In the genomic region with DNA sequence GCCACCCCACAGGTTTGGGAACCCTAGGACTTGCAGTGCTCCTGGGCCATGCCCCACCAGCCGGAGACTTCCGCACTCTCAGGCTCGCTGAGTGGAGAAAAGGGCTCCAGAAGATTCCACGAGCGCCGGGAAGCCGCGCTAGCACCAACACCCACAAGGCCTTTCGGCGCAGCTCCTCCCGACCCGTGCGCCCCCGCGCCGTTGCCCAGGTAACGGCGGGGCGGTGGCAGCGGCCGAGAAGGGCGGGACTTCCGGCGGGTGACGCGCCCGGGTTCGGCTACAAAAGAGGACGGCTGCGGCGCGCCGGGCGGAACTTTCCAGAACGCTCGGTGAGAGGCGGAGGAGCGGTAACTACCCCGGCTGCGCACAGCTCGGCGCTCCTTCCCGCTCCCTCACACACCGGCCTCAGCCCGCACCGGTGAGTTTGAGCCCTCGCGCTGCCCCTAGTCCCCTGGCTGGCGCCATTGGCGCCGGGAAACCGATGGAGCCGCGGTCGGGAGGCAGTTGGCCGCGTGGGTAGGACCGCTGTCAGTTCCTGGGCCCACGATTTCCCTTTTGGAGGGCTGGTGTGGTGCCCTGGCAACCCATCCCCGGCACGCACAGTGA, we compare ENCODE assay signal across 1 cellular context.
A peak's percentile ranks its signal among the peaks of the same experiment; 100 is the strongest.
TF ChIP-seq lines count a peak whose summit lies in the region.

A gene (plus strand): TSS at position 308 of the 606 bp plus-strand sequence. CDS start 1,212 bp downstream, outside the sequence.

TF ChIP-seq in K562, 482 proteins besides CTCF, POLR2A, EP300 and RAD21 (continued from another document and continues in another):
- TF ChIP-seq NFRKB (IDR thresholded peaks at IDR 0.05; ENCODE audit: low read depth) (no peak), NBN (IDR thresholded peaks at IDR 0.05; ENCODE audit: low read depth) (no peak), RUNX1 (IDR thresholded peaks at IDR 0.05; ENCODE audit: low read depth) (no peak), DPF2 (IDR thresholded peaks at IDR 0.05) (no peak), SP2 (IDR thresholded peaks at IDR 0.05; ENCODE audit: extremely low read depth, low read depth, low read length, poor library complexity, severe bottlenecking) (peak; percentile 40), ZNF766 (CRISPR knock-in tag; conservative IDR thresholded peaks at IDR 0.05) (no peak), TOE1 (IDR thresholded peaks at IDR 0.05; ENCODE audit: borderline replicate concordance) (peak; percentile 45; the same call in 1 of the 2 replicates), TOE1 (CRISPR knock-in tag; IDR thresholded peaks at IDR 0.05; ENCODE audit: borderline replicate concordance, low read depth) (no peak), SRSF9 (IDR thresholded peaks at IDR 0.05; ENCODE audit: borderline replicate concordance, low read depth, low read length) (no peak), MTA2 (IDR thresholded peaks at IDR 0.05; ENCODE audit: low read depth) (no peak), ZNF778 (CRISPR knock-in tag; IDR thresholded peaks at IDR 0.05) (no peak), ESRRA (IDR thresholded peaks at IDR 0.05; ENCODE audit: borderline replicate concordance, low read depth) (peak; percentile 25; the same call in 1 of the 2 replicates), SMARCA5 (IDR thresholded peaks at IDR 0.05) (no peak), SRSF3 (IDR thresholded peaks at IDR 0.05; ENCODE audit: insufficient read depth, low read length) (no peak), FOS (IDR thresholded peaks at IDR 0.05; ENCODE audit: extremely low read depth, insufficient read length) (no peak), ZNF143 (CRISPR knock-in tag; IDR thresholded peaks at IDR 0.05) (peak; percentile 71), RBM15 (IDR thresholded peaks at IDR 0.05; ENCODE audit: insufficient read depth, low read length) (no peak), KDM2B (CRISPR knock-in tag; IDR thresholded peaks at IDR 0.05) (no peak; the same call in 1 of the 2 replicates), MBD2 (IDR thresholded peaks at IDR 0.05; ENCODE audit: borderline replicate concordance, low read depth) (peak; percentile 67; the same call in 1 of the 2 replicates)
- TF ChIP-seq, protein P1, sequence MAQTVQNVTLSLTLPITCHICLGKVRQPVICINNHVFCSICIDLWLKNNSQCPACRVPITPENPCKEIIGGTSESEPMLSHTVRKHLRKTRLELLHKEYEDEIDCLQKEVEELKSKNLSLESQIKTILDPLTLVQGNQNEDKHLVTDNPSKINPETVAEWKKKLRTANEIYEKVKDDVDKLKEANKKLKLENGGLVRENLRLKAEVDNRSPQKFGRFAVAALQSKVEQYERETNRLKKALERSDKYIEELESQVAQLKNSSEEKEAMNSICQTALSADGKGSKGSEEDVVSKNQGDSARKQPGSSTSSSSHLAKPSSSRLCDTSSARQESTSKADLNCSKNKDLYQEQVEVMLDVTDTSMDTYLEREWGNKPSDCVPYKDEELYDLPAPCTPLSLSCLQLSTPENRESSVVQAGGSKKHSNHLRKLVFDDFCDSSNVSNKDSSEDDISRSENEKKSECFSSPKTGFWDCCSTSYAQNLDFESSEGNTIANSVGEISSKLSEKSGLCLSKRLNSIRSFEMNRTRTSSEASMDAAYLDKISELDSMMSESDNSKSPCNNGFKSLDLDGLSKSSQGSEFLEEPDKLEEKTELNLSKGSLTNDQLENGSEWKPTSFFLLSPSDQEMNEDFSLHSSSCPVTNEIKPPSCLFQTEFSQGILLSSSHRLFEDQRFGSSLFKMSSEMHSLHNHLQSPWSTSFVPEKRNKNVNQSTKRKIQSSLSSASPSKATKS (CRISPR knock-in tag; IDR thresholded peaks at IDR 0.05) = no peak
- TF ChIP-seq, protein P2, sequence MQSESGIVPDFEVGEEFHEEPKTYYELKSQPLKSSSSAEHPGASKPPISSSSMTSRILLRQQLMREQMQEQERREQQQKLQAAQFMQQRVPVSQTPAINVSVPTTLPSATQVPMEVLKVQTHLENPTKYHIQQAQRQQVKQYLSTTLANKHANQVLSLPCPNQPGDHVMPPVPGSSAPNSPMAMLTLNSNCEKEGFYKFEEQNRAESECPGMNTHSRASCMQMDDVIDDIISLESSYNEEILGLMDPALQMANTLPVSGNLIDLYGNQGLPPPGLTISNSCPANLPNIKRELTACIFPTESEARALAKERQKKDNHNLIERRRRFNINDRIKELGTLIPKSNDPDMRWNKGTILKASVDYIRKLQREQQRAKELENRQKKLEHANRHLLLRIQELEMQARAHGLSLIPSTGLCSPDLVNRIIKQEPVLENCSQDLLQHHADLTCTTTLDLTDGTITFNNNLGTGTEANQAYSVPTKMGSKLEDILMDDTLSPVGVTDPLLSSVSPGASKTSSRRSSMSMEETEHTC (IDR thresholded peaks at IDR 0.05) = no peak
- TF ChIP-seq, protein P3, sequence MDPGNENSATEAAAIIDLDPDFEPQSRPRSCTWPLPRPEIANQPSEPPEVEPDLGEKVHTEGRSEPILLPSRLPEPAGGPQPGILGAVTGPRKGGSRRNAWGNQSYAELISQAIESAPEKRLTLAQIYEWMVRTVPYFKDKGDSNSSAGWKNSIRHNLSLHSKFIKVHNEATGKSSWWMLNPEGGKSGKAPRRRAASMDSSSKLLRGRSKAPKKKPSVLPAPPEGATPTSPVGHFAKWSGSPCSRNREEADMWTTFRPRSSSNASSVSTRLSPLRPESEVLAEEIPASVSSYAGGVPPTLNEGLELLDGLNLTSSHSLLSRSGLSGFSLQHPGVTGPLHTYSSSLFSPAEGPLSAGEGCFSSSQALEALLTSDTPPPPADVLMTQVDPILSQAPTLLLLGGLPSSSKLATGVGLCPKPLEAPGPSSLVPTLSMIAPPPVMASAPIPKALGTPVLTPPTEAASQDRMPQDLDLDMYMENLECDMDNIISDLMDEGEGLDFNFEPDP (CRISPR knock-in tag; IDR thresholded peaks at IDR 0.05) = no peak
- TF ChIP-seq, protein P4, sequence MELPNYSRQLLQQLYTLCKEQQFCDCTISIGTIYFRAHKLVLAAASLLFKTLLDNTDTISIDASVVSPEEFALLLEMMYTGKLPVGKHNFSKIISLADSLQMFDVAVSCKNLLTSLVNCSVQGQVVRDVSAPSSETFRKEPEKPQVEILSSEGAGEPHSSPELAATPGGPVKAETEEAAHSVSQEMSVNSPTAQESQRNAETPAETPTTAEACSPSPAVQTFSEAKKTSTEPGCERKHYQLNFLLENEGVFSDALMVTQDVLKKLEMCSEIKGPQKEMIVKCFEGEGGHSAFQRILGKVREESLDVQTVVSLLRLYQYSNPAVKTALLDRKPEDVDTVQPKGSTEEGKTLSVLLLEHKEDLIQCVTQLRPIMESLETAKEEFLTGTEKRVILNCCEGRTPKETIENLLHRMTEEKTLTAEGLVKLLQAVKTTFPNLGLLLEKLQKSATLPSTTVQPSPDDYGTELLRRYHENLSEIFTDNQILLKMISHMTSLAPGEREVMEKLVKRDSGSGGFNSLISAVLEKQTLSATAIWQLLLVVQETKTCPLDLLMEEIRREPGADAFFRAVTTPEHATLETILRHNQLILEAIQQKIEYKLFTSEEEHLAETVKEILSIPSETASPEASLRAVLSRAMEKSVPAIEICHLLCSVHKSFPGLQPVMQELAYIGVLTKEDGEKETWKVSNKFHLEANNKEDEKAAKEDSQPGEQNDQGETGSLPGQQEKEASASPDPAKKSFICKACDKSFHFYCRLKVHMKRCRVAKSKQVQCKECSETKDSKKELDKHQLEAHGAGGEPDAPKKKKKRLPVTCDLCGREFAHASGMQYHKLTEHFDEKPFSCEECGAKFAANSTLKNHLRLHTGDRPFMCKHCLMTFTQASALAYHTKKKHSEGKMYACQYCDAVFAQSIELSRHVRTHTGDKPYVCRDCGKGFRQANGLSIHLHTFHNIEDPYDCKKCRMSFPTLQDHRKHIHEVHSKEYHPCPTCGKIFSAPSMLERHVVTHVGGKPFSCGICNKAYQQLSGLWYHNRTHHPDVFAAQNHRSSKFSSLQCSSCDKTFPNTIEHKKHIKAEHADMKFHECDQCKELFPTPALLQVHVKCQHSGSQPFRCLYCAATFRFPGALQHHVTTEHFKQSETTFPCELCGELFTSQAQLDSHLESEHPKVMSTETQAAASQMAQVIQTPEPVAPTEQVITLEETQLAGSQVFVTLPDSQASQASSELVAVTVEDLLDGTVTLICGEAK (IDR thresholded peaks at IDR 0.05) = peak; percentile 84
- TF ChIP-seq, protein P4 (CRISPR knock-in tag; IDR thresholded peaks at IDR 0.05) = no peak
- TF ChIP-seq, protein P5, sequence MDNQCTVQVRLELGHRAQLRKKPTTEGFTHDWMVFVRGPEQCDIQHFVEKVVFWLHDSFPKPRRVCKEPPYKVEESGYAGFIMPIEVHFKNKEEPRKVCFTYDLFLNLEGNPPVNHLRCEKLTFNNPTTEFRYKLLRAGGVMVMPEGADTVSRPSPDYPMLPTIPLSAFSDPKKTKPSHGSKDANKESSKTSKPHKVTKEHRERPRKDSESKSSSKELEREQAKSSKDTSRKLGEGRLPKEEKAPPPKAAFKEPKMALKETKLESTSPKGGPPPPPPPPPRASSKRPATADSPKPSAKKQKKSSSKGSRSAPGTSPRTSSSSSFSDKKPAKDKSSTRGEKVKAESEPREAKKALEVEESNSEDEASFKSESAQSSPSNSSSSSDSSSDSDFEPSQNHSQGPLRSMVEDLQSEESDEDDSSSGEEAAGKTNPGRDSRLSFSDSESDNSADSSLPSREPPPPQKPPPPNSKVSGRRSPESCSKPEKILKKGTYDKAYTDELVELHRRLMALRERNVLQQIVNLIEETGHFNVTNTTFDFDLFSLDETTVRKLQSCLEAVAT (IDR thresholded peaks at IDR 0.05) = peak in 1 of 2 experiments; percentile 67; a peak in 1 of 4 replicates
- TF ChIP-seq, protein P6, sequence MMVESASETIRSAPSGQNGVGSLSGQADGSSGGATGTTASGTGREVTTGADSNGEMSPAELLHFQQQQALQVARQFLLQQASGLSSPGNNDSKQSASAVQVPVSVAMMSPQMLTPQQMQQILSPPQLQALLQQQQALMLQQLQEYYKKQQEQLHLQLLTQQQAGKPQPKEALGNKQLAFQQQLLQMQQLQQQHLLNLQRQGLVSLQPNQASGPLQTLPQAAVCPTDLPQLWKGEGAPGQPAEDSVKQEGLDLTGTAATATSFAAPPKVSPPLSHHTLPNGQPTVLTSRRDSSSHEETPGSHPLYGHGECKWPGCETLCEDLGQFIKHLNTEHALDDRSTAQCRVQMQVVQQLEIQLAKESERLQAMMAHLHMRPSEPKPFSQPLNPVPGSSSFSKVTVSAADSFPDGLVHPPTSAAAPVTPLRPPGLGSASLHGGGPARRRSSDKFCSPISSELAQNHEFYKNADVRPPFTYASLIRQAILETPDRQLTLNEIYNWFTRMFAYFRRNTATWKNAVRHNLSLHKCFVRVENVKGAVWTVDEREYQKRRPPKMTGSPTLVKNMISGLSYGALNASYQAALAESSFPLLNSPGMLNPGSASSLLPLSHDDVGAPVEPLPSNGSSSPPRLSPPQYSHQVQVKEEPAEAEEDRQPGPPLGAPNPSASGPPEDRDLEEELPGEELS (CRISPR knock-in tag; IDR thresholded peaks at IDR 0.05; ENCODE audit: borderline replicate concordance) = no peak
- TF ChIP-seq, protein P7, sequence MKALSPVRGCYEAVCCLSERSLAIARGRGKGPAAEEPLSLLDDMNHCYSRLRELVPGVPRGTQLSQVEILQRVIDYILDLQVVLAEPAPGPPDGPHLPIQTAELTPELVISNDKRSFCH (CRISPR knock-in tag; IDR thresholded peaks at IDR 0.05) = no peak
- TF ChIP-seq, protein P7 (tag; IDR thresholded peaks at IDR 0.05) = 0 out of 2 replicates have a peak, but pooled peaks have one; percentile 32
- TF ChIP-seq, protein P8, sequence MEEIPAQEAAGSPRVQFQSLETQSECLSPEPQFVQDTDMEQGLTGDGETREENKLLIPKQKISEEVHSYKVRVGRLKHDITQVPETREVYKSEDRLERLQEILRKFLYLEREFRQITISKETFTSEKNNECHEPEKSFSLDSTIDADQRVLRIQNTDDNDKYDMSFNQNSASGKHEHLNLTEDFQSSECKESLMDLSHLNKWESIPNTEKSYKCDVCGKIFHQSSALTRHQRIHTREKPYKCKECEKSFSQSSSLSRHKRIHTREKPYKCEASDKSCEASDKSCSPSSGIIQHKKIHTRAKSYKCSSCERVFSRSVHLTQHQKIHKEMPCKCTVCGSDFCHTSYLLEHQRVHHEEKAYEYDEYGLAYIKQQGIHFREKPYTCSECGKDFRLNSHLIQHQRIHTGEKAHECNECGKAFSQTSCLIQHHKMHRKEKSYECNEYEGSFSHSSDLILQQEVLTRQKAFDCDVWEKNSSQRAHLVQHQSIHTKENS (CRISPR knock-in tag; IDR thresholded peaks at IDR 0.05) = no peak
- TF ChIP-seq, protein P9, sequence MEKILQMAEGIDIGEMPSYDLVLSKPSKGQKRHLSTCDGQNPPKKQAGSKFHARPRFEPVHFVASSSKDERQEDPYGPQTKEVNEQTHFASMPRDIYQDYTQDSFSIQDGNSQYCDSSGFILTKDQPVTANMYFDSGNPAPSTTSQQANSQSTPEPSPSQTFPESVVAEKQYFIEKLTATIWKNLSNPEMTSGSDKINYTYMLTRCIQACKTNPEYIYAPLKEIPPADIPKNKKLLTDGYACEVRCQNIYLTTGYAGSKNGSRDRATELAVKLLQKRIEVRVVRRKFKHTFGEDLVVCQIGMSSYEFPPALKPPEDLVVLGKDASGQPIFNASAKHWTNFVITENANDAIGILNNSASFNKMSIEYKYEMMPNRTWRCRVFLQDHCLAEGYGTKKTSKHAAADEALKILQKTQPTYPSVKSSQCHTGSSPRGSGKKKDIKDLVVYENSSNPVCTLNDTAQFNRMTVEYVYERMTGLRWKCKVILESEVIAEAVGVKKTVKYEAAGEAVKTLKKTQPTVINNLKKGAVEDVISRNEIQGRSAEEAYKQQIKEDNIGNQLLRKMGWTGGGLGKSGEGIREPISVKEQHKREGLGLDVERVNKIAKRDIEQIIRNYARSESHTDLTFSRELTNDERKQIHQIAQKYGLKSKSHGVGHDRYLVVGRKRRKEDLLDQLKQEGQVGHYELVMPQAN (IDR thresholded peaks at IDR 0.05; ENCODE audit: borderline replicate concordance) = peak; percentile 61
